ENCODE assay signal across 8 cellular contexts in the genomic region with DNA sequence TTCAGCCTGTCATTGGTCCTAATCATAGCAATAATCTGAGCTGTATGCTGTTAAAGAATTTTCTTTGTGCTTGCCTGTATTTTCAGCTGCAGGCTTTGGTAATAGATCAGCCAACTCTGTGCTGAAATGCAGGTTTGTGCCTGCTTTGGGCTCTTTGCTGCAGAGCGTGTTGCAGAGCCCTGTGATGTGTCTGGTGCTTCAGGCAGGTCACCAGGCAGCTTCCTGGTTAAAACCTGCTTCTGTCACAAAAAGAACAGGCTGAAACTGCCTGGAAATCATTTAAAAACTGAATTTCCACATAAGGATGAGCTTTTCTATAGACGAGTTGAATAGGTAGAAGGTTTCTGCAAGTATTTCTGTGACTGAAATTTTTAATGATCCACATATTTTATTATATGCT. TPM values are rescaled to one million over a fixed set of nuclear protein-coding genes. Genes with fewer than 3 reads are reported as not detected.
A peak's percentile ranks its signal among the peaks of the same experiment; 100 is the strongest.
DNase-seq lines count a peak whose midpoint lies in the region; ATAC-seq and TF ChIP-seq lines count a peak whose summit lies in the region.

No MANE protein-coding gene starts in this region.

- H3K27me3 ChIP-seq in foreskin keratinocyte (no peaks in the 10 kb centered on the region), spleen (replicated peaks in 1 of 7) (no peaks in the 10 kb centered on the region)

- H3K4me1 Mint-ChIP-seq in activated T-cell treated with anti-CD3 and anti-CD28 coated beads, Interleukin-2, amount 50 U/mL, for 4 hours (ENCODE audit: low read depth): peaks cover 53% of the 10 kb centered on the region

- no peaks in the 10 kb centered on the region for H3K9me3 ChIP-seq in spleen

- no peak for TF ChIP-seq POLR2A in spleen (IDR thresholded peaks at IDR 0.05)

- 46 to 51% (median 50%) methylated on average over 2 of the region's 2 CpGs for WGBS in spleen, 5 donors

- H3K4me1 ChIP-seq in foreskin keratinocyte (peaks cover 41% of the 10 kb centered on the region), spleen (peaks cover 45 to 82% (median 67%) of the 10 kb centered on the region in 6 donors)

- no peaks in the 10 kb centered on the region for H3K27me3 Mint-ChIP-seq in activated T-cell treated with anti-CD3 and anti-CD28 coated beads, Interleukin-2, amount 50 U/mL, for 4 hours (ENCODE audit: low read depth)

- H3K4me3 ChIP-seq in spleen: peak overlapping the region in 5 of 8 donors; percentile 6 to 94 (median 86)

- H3K9me3 Mint-ChIP-seq in activated T-cell treated with anti-CD3 and anti-CD28 coated beads, Interleukin-2, amount 50 U/mL, for 4 hours: no peaks in the 10 kb centered on the region

- DNase-seq in activated T-cell treated with anti-CD3 and anti-CD28 coated beads, Interleukin-2, amount 50 U/mL, for 1 hour: peak; percentile 28
- no peak for DNase-seq in activated T-cell treated with anti-CD3 and anti-CD28 coated beads, Interleukin-2, amount 50 U/mL, for 48 hours
- no peak for DNase-seq in activated T-cell treated with anti-CD3 and anti-CD28 coated beads, Interleukin-2, amount 50 U/mL, for 4 hours
- DNase-seq in foreskin keratinocyte: peak in 1 of 2 donors; percentile 35
- no peak for DNase-seq in spleen
- no peak for DNase-seq in iPS-NIHi11 (ENCODE audit: low spot score)
- no peak for DNase-seq in NCI-H1436 (lab: John Stamatoyannopoulos, UW)

- H3K27ac ChIP-seq in foreskin keratinocyte (peak overlapping the region; percentile 95), spleen (peak overlapping the region in 5 of 8 donors; percentile 13 to 99 (median 70))

- TF ChIP-seq CTCF in foreskin keratinocyte (conservative IDR thresholded peaks at IDR 0.05): no peak
- TF ChIP-seq CTCF in spleen (IDR thresholded peaks at IDR 0.05 in 8 of 11, conservative IDR thresholded peaks at IDR 0.05 in 3 of 11): no peak

- H3K4me3 Mint-ChIP-seq in activated T-cell treated with anti-CD3 and anti-CD28 coated beads, Interleukin-2, amount 50 U/mL, for 4 hours: peak overlapping the region; percentile 98

- H3K36me3 ChIP-seq in spleen: no peaks in the 10 kb centered on the region

- intact Hi-C loops in spleen (cut with DNase I; ENCODE audit: low total_unique reads): no loop called here

- no peak for ATAC-seq in activated T-cell treated with anti-CD3 and anti-CD28 coated beads, Interleukin-2, amount 50 U/mL, for 4 hours
- ATAC-seq in foreskin keratinocyte (no peak), HG03108 (IDR thresholded peaks at IDR 0.05; ENCODE audit: unreplicated experiment) (no peak)

- H3K36me3 Mint-ChIP-seq in activated T-cell treated with anti-CD3 and anti-CD28 coated beads, Interleukin-2, amount 50 U/mL, for 4 hours (ENCODE audit: insufficient read depth): no peaks in the 10 kb centered on the region

RNA-seq across cellular contexts. Expression of gene DIP2B, which starts 3.1 kb away (rescaled TPM):
- total RNA-seq in activated T-cell treated with anti-CD3 and anti-CD28 coated beads, Interleukin-2, amount 50 U/mL, for 4 hours: 10 to 100 TPM; 29.9 to 49.0 (median 40.2) TPM
- total RNA-seq in foreskin keratinocyte (29.6 and 30.7 TPM in 2 replicates), spleen (10 to 100 TPM; 46.2 to 96.4 (median 77.7) TPM)
- polyA plus RNA-seq in foreskin keratinocyte (4.8 and 6.4 TPM in 2 replicates), spleen (10 to 100 TPM in 1 of 3 donors, 1 to 10 TPM in 2; 5.6 to 10.5 (median 7.0) TPM)
